8 cellular contexts compared by ENCODE assay signal in the genomic region with DNA sequence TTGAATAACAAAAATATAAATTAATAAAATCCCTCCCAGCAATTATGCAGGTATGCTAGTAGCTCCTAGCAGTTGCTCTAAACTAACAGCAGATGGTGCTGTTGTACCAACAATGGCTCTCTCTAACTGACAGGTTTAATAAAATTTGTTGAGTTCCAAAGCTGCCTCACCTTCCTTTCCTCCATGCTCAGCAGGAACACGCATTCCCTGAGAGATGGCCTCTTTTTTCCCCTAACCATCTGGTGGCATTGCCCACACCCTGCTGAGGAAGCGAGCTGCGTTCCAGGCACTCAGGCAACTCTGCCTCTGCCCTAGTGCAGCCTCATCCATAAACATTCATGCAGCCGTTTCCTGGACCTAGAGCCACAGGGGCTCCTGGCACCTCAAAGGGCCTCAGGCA.
DNase-seq lines count a peak whose midpoint lies in the region; ATAC-seq and TF ChIP-seq lines count a peak whose summit lies in the region.

No MANE protein-coding gene starts in this region.

- TF ChIP-seq CTCF in WI38 (IDR thresholded peaks at IDR 0.05; ENCODE audit: low read depth, low read length), result peak; percentile 81
- TF ChIP-seq CTCF in foreskin fibroblast (IDR thresholded peaks at IDR 0.05; ENCODE audit: low read depth, low read length), result peak; percentile 82

- no peak for ATAC-seq in GM21447 (IDR thresholded peaks at IDR 0.05; ENCODE audit: unreplicated experiment)

- H3K27ac Mint-ChIP-seq in activated CD4-positive, alpha-beta T cell treated with anti-CD3 and anti-CD28 coated beads, Interleukin-2, amount 10 ng/mL, durations not matched to agents 24 days and 14 days, result no peak overlapping the region

- H3K36me3 Mint-ChIP-seq in activated CD4-positive, alpha-beta T cell treated with anti-CD3 and anti-CD28 coated beads, Interleukin-2, amount 10 ng/mL, durations not matched to agents 24 days and 14 days (ENCODE audit: low read depth), result no peaks in the 10 kb centered on the region

- H3K4me1 Mint-ChIP-seq in activated CD4-positive, alpha-beta T cell treated with anti-CD3 and anti-CD28 coated beads, Interleukin-2, amount 10 ng/mL, durations not matched to agents 24 days and 14 days, result no peaks in the 10 kb centered on the region

- intact Hi-C loops in activated CD4-positive, alpha-beta T cell treated with anti-CD3 and anti-CD28 coated beads, Interleukin-2, amount 10 ng/mL, durations not matched to agents 24 days and 14 days (cut with micrococcal nuclease), result loop anchor here (1.0 to 10.0 kb wide), 4 partner anchors 31 to 505 kb away; a partner anchor contains a TSS

- no peaks in the 10 kb centered on the region for H3K27me3 Mint-ChIP-seq in activated CD4-positive, alpha-beta T cell treated with anti-CD3 and anti-CD28 coated beads, Interleukin-2, amount 10 ng/mL, durations not matched to agents 24 days and 14 days

- H3K4me3 Mint-ChIP-seq in activated CD4-positive, alpha-beta T cell treated with anti-CD3 and anti-CD28 coated beads, Interleukin-2, amount 10 ng/mL, durations not matched to agents 24 days and 14 days, result no peak overlapping the region

- DNase-seq in activated CD4-positive, alpha-beta T cell treated with anti-CD3 and anti-CD28 coated beads, Interleukin-2, amount 10 ng/mL, durations not matched to agents 24 days and 14 days, result peak; percentile 77
- DNase-seq in activated CD4-positive, alpha-beta T cell treated with anti-CD3 and anti-CD28 coated beads, Interleukin-2, amount 50 U/mL, for 1 hour, result no peak
- DNase-seq in HCEC 1CT (peak; percentile 33), NCI-H2107 (lab: John Stamatoyannopoulos, UW) (peak; percentile 35), foreskin fibroblast (peak in 1 of 2 donors; percentile 70), occipital lobe (lab: John Stamatoyannopoulos, UW) (peak; percentile 29)

- H3K9me3 Mint-ChIP-seq in activated CD4-positive, alpha-beta T cell treated with anti-CD3 and anti-CD28 coated beads, Interleukin-2, amount 10 ng/mL, durations not matched to agents 24 days and 14 days, result no peaks in the 10 kb centered on the region

- no peak overlapping the region for H3K4me3 ChIP-seq in WI38 (ENCODE audit: low read depth, low read length)
- no peak overlapping the region for H3K4me3 ChIP-seq in foreskin fibroblast (ENCODE audit: low read depth in 1 of 2, low read length in 2 of 2)
